In the genomic region with DNA sequence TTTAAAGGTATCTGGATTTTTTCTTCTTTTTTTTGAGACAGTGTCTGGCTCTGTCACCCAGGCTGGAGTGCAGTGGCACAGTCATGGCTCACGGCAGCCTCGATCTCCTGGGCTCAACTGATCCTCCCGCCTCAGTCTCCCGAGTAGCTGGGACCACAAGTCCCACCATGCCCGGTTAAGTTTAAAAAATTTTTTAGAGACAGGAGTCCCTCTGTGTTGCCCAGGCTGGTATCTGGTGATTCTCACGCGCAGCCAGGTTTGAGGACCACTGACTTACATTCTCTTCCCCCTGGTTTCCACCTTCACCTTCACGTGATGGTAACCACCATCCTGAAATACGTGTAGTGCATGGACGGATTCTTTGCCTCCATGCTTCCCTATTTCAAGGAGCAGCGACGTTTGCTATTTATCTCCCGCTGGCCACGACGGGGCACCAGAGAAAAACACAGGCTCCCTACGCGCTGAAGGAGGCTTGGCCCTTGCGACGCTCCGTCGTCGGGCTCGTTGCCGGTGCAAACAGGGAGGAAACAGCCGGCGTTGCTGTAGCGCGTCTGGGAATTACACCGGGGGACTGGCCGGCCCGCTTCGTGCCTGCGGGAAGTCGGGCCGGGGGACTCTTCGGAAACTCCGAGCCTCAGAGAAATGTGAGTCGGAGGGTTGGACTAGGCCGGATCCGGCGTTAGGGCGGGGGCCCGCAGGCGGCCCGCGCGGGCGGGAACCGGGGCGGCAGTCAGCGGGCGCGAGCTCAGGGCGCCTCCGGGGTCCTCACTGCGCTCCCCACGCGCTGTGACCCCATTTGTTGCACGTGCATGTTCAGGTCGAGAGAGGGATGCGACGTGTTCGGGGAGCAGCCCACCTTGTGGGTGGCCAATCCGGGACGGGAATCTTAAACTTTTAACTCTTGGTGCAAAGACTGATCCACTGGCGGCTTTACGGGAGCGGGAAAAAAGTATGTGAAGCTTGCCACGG, we compare ENCODE assay signal across 1 cellular context.
A peak's percentile ranks its signal among the peaks of the same experiment; 100 is the strongest.
TF ChIP-seq lines count a peak whose summit lies in the region.

A gene with protein sequence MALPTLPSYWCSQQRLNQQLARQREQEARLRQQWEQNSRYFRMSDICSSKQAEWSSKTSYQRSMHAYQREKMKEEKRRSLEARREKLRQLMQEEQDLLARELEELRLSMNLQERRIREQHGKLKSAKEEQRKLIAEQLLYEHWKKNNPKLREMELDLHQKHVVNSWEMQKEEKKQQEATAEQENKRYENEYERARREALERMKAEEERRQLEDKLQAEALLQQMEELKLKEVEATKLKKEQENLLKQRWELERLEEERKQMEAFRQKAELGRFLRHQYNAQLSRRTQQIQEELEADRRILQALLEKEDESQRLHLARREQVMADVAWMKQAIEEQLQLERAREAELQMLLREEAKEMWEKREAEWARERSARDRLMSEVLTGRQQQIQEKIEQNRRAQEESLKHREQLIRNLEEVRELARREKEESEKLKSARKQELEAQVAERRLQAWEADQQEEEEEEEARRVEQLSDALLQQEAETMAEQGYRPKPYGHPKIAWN (plus strand): TSS at position 492 of the 969 bp plus-strand sequence. CDS start 2,753 bp downstream, outside the sequence.

TF ChIP-seq in HepG2, 621 proteins besides CTCF, POLR2A, EP300 and RAD21 (continued from another document and continues in another):
- TF ChIP-seq ZNF570 (CRISPR knock-in tag; IDR thresholded peaks at IDR 0.05; ENCODE audit: borderline replicate concordance), result no peak
- TF ChIP-seq, protein P1, sequence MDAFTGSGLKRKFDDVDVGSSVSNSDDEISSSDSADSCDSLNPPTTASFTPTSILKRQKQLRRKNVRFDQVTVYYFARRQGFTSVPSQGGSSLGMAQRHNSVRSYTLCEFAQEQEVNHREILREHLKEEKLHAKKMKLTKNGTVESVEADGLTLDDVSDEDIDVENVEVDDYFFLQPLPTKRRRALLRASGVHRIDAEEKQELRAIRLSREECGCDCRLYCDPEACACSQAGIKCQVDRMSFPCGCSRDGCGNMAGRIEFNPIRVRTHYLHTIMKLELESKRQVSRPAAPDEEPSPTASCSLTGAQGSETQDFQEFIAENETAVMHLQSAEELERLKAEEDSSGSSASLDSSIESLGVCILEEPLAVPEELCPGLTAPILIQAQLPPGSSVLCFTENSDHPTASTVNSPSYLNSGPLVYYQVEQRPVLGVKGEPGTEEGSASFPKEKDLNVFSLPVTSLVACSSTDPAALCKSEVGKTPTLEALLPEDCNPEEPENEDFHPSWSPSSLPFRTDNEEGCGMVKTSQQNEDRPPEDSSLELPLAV (CRISPR knock-in tag; conservative IDR thresholded peaks at IDR 0.05; ENCODE audit: low read depth), result no peak
- TF ChIP-seq ZNF343 (CRISPR knock-in tag; IDR thresholded peaks at IDR 0.05), result peak; percentile 68
- TF ChIP-seq ZNF484 (CRISPR knock-in tag; IDR thresholded peaks at IDR 0.05; ENCODE audit: borderline replicate concordance, low read depth), result no peak
- TF ChIP-seq MEF2D (CRISPR knock-in tag; IDR thresholded peaks at IDR 0.05), result peak; percentile 63; the same call in 1 of the 2 replicates
- no peak for TF ChIP-seq PLRG1 (conservative IDR thresholded peaks at IDR 0.05)
- TF ChIP-seq, protein P2, sequence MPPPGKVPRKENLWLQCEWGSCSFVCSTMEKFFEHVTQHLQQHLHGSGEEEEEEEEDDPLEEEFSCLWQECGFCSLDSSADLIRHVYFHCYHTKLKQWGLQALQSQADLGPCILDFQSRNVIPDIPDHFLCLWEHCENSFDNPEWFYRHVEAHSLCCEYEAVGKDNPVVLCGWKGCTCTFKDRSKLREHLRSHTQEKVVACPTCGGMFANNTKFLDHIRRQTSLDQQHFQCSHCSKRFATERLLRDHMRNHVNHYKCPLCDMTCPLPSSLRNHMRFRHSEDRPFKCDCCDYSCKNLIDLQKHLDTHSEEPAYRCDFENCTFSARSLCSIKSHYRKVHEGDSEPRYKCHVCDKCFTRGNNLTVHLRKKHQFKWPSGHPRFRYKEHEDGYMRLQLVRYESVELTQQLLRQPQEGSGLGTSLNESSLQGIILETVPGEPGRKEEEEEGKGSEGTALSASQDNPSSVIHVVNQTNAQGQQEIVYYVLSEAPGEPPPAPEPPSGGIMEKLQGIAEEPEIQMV (CRISPR knock-in tag; IDR thresholded peaks at IDR 0.05; ENCODE audit: low read depth), result 0 out of 2 replicates have a peak, but pooled peaks have one; percentile 25
- TF ChIP-seq SNRNP70 (IDR thresholded peaks at IDR 0.05; ENCODE audit: low read depth, low read length), result no peak
- no peak for TF ChIP-seq AKAP8 (CRISPR knock-in tag; IDR thresholded peaks at IDR 0.05)
- no peak for TF ChIP-seq JUN (CRISPR knock-in tag; IDR thresholded peaks at IDR 0.05)
- no peak for TF ChIP-seq ONECUT2 (CRISPR knock-in tag; IDR thresholded peaks at IDR 0.05)
- TF ChIP-seq, protein P3, sequence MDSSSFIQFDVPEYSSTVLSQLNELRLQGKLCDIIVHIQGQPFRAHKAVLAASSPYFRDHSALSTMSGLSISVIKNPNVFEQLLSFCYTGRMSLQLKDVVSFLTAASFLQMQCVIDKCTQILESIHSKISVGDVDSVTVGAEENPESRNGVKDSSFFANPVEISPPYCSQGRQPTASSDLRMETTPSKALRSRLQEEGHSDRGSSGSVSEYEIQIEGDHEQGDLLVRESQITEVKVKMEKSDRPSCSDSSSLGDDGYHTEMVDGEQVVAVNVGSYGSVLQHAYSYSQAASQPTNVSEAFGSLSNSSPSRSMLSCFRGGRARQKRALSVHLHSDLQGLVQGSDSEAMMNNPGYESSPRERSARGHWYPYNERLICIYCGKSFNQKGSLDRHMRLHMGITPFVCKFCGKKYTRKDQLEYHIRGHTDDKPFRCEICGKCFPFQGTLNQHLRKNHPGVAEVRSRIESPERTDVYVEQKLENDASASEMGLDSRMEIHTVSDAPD (CRISPR knock-in tag; IDR thresholded peaks at IDR 0.05), result peak; percentile 46; the same call in 1 of the 2 replicates
- peak; percentile 78 for TF ChIP-seq MED8 (CRISPR knock-in tag; IDR thresholded peaks at IDR 0.05; ENCODE audit: insufficient replicate concordance)
- TF ChIP-seq RBM22 (optimal IDR thresholded peaks at IDR 0.05; ENCODE audit: low read length), result no peak
- peak; percentile 94; the same call in 1 of the 2 replicates for TF ChIP-seq ZNF724P (CRISPR knock-in tag; IDR thresholded peaks at IDR 0.05; ENCODE audit: borderline replicate concordance)
- TF ChIP-seq ZNF552 (CRISPR knock-in tag; IDR thresholded peaks at IDR 0.05; ENCODE audit: borderline replicate concordance), result peak; percentile 85; the same call in 1 of the 2 replicates
- TF ChIP-seq ZNF207 (IDR thresholded peaks at IDR 0.05; ENCODE audit: borderline replicate concordance), result no peak
- TF ChIP-seq, protein P4, sequence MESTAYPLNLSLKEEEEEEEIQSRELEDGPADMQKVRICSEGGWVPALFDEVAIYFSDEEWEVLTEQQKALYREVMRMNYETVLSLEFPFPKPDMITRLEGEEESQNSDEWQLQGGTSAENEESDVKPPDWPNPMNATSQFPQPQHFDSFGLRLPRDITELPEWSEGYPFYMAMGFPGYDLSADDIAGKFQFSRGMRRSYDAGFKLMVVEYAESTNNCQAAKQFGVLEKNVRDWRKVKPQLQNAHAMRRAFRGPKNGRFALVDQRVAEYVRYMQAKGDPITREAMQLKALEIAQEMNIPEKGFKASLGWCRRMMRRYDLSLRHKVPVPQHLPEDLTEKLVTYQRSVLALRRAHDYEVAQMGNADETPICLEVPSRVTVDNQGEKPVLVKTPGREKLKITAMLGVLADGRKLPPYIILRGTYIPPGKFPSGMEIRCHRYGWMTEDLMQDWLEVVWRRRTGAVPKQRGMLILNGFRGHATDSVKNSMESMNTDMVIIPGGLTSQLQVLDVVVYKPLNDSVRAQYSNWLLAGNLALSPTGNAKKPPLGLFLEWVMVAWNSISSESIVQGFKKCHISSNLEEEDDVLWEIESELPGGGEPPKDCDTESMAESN (CRISPR knock-in tag; conservative IDR thresholded peaks at IDR 0.05), result peak; percentile 91
- TF ChIP-seq ZNF382 (CRISPR knock-in tag; IDR thresholded peaks at IDR 0.05; ENCODE audit: borderline replicate concordance), result no peak
- TF ChIP-seq ZSCAN21 (CRISPR knock-in tag; IDR thresholded peaks at IDR 0.05; ENCODE audit: borderline replicate concordance), result no peak
- TF ChIP-seq ZNF562 (CRISPR knock-in tag; IDR thresholded peaks at IDR 0.05; ENCODE audit: borderline replicate concordance), result no peak
- no peak for TF ChIP-seq ZNF790 (CRISPR knock-in tag; IDR thresholded peaks at IDR 0.05; ENCODE audit: borderline replicate concordance)
- TF ChIP-seq NR1H2 (CRISPR knock-in tag; IDR thresholded peaks at IDR 0.05; ENCODE audit: borderline replicate concordance, low read depth), result no peak; the same call in 1 of the 2 replicates
- TF ChIP-seq, protein P5, sequence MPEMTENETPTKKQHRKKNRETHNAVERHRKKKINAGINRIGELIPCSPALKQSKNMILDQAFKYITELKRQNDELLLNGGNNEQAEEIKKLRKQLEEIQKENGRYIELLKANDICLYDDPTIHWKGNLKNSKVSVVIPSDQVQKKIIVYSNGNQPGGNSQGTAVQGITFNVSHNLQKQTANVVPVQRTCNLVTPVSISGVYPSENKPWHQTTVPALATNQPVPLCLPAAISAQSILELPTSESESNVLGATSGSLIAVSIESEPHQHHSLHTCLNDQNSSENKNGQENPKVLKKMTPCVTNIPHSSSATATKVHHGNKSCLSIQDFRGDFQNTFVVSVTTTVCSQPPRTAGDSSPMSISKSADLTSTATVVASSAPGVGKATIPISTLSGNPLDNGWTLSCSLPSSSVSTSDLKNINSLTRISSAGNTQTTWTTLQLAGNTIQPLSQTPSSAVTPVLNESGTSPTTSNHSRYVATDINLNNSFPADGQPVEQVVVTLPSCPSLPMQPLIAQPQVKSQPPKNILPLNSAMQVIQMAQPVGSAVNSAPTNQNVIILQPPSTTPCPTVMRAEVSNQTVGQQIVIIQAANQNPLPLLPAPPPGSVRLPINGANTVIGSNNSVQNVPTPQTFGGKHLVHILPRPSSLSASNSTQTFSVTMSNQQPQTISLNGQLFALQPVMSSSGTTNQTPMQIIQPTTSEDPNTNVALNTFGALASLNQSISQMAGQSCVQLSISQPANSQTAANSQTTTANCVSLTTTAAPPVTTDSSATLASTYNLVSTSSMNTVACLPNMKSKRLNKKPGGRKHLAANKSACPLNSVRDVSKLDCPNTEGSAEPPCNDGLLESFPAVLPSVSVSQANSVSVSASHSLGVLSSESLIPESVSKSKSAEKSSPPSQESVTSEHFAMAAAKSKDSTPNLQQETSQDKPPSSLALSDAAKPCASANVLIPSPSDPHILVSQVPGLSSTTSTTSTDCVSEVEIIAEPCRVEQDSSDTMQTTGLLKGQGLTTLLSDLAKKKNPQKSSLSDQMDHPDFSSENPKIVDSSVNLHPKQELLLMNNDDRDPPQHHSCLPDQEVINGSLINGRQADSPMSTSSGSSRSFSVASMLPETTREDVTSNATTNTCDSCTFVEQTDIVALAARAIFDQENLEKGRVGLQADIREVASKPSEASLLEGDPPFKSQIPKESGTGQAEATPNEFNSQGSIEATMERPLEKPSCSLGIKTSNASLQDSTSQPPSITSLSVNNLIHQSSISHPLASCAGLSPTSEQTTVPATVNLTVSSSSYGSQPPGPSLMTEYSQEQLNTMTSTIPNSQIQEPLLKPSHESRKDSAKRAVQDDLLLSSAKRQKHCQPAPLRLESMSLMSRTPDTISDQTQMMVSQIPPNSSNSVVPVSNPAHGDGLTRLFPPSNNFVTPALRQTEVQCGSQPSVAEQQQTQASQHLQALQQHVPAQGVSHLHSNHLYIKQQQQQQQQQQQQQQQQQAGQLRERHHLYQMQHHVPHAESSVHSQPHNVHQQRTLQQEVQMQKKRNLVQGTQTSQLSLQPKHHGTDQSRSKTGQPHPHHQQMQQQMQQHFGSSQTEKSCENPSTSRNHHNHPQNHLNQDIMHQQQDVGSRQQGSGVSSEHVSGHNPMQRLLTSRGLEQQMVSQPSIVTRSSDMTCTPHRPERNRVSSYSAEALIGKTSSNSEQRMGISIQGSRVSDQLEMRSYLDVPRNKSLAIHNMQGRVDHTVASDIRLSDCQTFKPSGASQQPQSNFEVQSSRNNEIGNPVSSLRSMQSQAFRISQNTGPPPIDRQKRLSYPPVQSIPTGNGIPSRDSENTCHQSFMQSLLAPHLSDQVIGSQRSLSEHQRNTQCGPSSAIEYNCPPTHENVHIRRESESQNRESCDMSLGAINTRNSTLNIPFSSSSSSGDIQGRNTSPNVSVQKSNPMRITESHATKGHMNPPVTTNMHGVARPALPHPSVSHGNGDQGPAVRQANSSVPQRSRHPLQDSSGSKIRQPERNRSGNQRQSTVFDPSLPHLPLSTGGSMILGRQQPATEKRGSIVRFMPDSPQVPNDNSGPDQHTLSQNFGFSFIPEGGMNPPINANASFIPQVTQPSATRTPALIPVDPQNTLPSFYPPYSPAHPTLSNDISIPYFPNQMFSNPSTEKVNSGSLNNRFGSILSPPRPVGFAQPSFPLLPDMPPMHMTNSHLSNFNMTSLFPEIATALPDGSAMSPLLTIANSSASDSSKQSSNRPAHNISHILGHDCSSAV (CRISPR knock-in tag; IDR thresholded peaks at IDR 0.05; ENCODE audit: borderline replicate concordance), result no peak
- TF ChIP-seq ZNF337 (CRISPR knock-in tag; IDR thresholded peaks at IDR 0.05; ENCODE audit: borderline replicate concordance, low read depth), result 0 out of 2 replicates have a peak, but pooled peaks have one; percentile 53
- TF ChIP-seq, protein P6, sequence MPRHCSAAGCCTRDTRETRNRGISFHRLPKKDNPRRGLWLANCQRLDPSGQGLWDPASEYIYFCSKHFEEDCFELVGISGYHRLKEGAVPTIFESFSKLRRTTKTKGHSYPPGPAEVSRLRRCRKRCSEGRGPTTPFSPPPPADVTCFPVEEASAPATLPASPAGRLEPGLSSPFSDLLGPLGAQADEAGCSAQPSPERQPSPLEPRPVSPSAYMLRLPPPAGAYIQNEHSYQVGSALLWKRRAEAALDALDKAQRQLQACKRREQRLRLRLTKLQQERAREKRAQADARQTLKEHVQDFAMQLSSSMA (CRISPR knock-in tag; IDR thresholded peaks at IDR 0.05), result no peak
- TF ChIP-seq, protein P7, sequence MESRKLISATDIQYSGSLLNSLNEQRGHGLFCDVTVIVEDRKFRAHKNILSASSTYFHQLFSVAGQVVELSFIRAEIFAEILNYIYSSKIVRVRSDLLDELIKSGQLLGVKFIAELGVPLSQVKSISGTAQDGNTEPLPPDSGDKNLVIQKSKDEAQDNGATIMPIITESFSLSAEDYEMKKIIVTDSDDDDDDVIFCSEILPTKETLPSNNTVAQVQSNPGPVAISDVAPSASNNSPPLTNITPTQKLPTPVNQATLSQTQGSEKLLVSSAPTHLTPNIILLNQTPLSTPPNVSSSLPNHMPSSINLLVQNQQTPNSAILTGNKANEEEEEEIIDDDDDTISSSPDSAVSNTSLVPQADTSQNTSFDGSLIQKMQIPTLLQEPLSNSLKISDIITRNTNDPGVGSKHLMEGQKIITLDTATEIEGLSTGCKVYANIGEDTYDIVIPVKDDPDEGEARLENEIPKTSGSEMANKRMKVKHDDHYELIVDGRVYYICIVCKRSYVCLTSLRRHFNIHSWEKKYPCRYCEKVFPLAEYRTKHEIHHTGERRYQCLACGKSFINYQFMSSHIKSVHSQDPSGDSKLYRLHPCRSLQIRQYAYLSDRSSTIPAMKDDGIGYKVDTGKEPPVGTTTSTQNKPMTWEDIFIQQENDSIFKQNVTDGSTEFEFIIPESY (CRISPR knock-in tag; IDR thresholded peaks at IDR 0.05), result no peak
- peak; percentile 47; the same call in 1 of the 2 replicates for TF ChIP-seq BCL6 (CRISPR knock-in tag; IDR thresholded peaks at IDR 0.05)
- no peak for TF ChIP-seq ESRRA (CRISPR knock-in tag; IDR thresholded peaks at IDR 0.05; ENCODE audit: low read depth)
- no peak for TF ChIP-seq ZFP1 (CRISPR knock-in tag; IDR thresholded peaks at IDR 0.05)
